1 cellular context compared by ENCODE assay signal in genomic region chr5:103562453-103563157, GRCh38.
TF ChIP-seq lines count a peak whose summit lies in the region.

TSS of gene NUDT12 (minus strand) at chr5:103562789. CDS start at chr5:103560248, 2,541 bp downstream.

TF ChIP-seq in HepG2, 621 proteins besides CTCF, POLR2A, EP300 and RAD21 (continued from another document and continues in another):
- TF ChIP-seq ERF (CRISPR knock-in tag; IDR thresholded peaks at IDR 0.05) (0 out of 2 replicates have a peak, but pooled peaks have one; percentile 20), MXD4 (CRISPR knock-in tag; IDR thresholded peaks at IDR 0.05) (no peak), GATAD1 (CRISPR knock-in tag; IDR thresholded peaks at IDR 0.05) (no peak), MED13 (CRISPR knock-in tag; IDR thresholded peaks at IDR 0.05) (no peak), ZNF768 (CRISPR knock-in tag; IDR thresholded peaks at IDR 0.05) (peak; percentile 33; the same call in 1 of the 2 replicates), ZNF235 (CRISPR knock-in tag; IDR thresholded peaks at IDR 0.05; ENCODE audit: borderline replicate concordance) (no peak), ZNF251 (CRISPR knock-in tag; IDR thresholded peaks at IDR 0.05) (no peak), ZBTB1 (CRISPR knock-in tag; IDR thresholded peaks at IDR 0.05; ENCODE audit: borderline replicate concordance) (no peak), MXD3 (CRISPR knock-in tag; IDR thresholded peaks at IDR 0.05) (no peak), ZNF570 (CRISPR knock-in tag; IDR thresholded peaks at IDR 0.05; ENCODE audit: borderline replicate concordance) (no peak), FUBP1 (CRISPR knock-in tag; IDR thresholded peaks at IDR 0.05; ENCODE audit: borderline replicate concordance) (no peak), BRD4 (CRISPR knock-in tag; IDR thresholded peaks at IDR 0.05) (no peak), ZNF224 (CRISPR knock-in tag; IDR thresholded peaks at IDR 0.05) (no peak), ZNF552 (CRISPR knock-in tag; IDR thresholded peaks at IDR 0.05; ENCODE audit: borderline replicate concordance) (no peak), POLR2AphosphoS5 (IDR thresholded peaks at IDR 0.05; ENCODE audit: low read depth, low read length) (peak; percentile 73), ZNF451 (CRISPR knock-in tag; IDR thresholded peaks at IDR 0.05) (no peak), RBFOX2 (IDR thresholded peaks at IDR 0.05; ENCODE audit: low read depth, low read length) (peak; percentile 61), HIVEP1 (CRISPR knock-in tag; IDR thresholded peaks at IDR 0.05) (no peak), KDM4B (CRISPR knock-in tag; IDR thresholded peaks at IDR 0.05) (no peak), SPEN (CRISPR knock-in tag; IDR thresholded peaks at IDR 0.05; ENCODE audit: low read depth) (no peak), SIN3A (IDR thresholded peaks at IDR 0.05; ENCODE audit: borderline replicate concordance, low read depth, low read length) (0 out of 2 replicates have a peak, but pooled peaks have one; percentile 26), ZNF280D (CRISPR knock-in tag; IDR thresholded peaks at IDR 0.05) (0 out of 2 replicates have a peak, but pooled peaks have one; percentile 58)
- TF ChIP-seq, protein P1, sequence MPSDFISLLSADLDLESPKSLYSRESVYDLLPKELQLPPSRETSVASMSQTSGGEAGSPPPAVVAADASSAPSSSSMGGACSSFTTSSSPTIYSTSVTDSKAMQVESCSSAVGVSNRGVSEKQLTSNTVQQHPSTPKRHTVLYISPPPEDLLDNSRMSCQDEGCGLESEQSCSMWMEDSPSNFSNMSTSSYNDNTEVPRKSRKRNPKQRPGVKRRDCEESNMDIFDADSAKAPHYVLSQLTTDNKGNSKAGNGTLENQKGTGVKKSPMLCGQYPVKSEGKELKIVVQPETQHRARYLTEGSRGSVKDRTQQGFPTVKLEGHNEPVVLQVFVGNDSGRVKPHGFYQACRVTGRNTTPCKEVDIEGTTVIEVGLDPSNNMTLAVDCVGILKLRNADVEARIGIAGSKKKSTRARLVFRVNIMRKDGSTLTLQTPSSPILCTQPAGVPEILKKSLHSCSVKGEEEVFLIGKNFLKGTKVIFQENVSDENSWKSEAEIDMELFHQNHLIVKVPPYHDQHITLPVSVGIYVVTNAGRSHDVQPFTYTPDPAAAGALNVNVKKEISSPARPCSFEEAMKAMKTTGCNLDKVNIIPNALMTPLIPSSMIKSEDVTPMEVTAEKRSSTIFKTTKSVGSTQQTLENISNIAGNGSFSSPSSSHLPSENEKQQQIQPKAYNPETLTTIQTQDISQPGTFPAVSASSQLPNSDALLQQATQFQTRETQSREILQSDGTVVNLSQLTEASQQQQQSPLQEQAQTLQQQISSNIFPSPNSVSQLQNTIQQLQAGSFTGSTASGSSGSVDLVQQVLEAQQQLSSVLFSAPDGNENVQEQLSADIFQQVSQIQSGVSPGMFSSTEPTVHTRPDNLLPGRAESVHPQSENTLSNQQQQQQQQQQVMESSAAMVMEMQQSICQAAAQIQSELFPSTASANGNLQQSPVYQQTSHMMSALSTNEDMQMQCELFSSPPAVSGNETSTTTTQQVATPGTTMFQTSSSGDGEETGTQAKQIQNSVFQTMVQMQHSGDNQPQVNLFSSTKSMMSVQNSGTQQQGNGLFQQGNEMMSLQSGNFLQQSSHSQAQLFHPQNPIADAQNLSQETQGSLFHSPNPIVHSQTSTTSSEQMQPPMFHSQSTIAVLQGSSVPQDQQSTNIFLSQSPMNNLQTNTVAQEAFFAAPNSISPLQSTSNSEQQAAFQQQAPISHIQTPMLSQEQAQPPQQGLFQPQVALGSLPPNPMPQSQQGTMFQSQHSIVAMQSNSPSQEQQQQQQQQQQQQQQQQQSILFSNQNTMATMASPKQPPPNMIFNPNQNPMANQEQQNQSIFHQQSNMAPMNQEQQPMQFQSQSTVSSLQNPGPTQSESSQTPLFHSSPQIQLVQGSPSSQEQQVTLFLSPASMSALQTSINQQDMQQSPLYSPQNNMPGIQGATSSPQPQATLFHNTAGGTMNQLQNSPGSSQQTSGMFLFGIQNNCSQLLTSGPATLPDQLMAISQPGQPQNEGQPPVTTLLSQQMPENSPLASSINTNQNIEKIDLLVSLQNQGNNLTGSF (CRISPR knock-in tag; IDR thresholded peaks at IDR 0.05) = no peak
- TF ChIP-seq, protein P2, sequence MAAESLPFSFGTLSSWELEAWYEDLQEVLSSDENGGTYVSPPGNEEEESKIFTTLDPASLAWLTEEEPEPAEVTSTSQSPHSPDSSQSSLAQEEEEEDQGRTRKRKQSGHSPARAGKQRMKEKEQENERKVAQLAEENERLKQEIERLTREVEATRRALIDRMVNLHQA (CRISPR knock-in tag; IDR thresholded peaks at IDR 0.05) = no peak
- TF ChIP-seq, protein P3, sequence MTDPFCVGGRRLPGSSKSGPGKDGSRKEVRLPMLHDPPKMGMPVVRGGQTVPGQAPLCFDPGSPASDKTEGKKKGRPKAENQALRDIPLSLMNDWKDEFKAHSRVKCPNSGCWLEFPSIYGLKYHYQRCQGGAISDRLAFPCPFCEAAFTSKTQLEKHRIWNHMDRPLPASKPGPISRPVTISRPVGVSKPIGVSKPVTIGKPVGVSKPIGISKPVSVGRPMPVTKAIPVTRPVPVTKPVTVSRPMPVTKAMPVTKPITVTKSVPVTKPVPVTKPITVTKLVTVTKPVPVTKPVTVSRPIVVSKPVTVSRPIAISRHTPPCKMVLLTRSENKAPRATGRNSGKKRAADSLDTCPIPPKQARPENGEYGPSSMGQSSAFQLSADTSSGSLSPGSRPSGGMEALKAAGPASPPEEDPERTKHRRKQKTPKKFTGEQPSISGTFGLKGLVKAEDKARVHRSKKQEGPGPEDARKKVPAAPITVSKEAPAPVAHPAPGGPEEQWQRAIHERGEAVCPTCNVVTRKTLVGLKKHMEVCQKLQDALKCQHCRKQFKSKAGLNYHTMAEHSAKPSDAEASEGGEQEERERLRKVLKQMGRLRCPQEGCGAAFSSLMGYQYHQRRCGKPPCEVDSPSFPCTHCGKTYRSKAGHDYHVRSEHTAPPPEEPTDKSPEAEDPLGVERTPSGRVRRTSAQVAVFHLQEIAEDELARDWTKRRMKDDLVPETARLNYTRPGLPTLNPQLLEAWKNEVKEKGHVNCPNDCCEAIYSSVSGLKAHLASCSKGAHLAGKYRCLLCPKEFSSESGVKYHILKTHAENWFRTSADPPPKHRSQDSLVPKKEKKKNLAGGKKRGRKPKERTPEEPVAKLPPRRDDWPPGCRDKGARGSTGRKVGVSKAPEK (CRISPR knock-in tag; IDR thresholded peaks at IDR 0.05; ENCODE audit: borderline replicate concordance) = no peak
- TF ChIP-seq, protein P4, sequence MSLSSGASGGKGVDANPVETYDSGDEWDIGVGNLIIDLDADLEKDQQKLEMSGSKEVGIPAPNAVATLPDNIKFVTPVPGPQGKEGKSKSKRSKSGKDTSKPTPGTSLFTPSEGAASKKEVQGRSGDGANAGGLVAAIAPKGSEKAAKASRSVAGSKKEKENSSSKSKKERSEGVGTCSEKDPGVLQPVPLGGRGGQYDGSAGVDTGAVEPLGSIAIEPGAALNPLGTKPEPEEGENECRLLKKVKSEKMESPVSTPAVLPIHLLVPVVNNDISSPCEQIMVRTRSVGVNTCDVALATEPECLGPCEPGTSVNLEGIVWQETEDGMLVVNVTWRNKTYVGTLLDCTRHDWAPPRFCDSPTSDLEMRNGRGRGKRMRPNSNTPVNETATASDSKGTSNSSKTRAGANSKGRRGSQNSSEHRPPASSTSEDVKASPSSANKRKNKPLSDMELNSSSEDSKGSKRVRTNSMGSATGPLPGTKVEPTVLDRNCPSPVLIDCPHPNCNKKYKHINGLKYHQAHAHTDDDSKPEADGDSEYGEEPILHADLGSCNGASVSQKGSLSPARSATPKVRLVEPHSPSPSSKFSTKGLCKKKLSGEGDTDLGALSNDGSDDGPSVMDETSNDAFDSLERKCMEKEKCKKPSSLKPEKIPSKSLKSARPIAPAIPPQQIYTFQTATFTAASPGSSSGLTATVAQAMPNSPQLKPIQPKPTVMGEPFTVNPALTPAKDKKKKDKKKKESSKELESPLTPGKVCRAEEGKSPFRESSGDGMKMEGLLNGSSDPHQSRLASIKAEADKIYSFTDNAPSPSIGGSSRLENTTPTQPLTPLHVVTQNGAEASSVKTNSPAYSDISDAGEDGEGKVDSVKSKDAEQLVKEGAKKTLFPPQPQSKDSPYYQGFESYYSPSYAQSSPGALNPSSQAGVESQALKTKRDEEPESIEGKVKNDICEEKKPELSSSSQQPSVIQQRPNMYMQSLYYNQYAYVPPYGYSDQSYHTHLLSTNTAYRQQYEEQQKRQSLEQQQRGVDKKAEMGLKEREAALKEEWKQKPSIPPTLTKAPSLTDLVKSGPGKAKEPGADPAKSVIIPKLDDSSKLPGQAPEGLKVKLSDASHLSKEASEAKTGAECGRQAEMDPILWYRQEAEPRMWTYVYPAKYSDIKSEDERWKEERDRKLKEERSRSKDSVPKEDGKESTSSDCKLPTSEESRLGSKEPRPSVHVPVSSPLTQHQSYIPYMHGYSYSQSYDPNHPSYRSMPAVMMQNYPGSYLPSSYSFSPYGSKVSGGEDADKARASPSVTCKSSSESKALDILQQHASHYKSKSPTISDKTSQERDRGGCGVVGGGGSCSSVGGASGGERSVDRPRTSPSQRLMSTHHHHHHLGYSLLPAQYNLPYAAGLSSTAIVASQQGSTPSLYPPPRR (CRISPR knock-in tag; IDR thresholded peaks at IDR 0.05; ENCODE audit: borderline replicate concordance) = no peak
- TF ChIP-seq, protein P5, sequence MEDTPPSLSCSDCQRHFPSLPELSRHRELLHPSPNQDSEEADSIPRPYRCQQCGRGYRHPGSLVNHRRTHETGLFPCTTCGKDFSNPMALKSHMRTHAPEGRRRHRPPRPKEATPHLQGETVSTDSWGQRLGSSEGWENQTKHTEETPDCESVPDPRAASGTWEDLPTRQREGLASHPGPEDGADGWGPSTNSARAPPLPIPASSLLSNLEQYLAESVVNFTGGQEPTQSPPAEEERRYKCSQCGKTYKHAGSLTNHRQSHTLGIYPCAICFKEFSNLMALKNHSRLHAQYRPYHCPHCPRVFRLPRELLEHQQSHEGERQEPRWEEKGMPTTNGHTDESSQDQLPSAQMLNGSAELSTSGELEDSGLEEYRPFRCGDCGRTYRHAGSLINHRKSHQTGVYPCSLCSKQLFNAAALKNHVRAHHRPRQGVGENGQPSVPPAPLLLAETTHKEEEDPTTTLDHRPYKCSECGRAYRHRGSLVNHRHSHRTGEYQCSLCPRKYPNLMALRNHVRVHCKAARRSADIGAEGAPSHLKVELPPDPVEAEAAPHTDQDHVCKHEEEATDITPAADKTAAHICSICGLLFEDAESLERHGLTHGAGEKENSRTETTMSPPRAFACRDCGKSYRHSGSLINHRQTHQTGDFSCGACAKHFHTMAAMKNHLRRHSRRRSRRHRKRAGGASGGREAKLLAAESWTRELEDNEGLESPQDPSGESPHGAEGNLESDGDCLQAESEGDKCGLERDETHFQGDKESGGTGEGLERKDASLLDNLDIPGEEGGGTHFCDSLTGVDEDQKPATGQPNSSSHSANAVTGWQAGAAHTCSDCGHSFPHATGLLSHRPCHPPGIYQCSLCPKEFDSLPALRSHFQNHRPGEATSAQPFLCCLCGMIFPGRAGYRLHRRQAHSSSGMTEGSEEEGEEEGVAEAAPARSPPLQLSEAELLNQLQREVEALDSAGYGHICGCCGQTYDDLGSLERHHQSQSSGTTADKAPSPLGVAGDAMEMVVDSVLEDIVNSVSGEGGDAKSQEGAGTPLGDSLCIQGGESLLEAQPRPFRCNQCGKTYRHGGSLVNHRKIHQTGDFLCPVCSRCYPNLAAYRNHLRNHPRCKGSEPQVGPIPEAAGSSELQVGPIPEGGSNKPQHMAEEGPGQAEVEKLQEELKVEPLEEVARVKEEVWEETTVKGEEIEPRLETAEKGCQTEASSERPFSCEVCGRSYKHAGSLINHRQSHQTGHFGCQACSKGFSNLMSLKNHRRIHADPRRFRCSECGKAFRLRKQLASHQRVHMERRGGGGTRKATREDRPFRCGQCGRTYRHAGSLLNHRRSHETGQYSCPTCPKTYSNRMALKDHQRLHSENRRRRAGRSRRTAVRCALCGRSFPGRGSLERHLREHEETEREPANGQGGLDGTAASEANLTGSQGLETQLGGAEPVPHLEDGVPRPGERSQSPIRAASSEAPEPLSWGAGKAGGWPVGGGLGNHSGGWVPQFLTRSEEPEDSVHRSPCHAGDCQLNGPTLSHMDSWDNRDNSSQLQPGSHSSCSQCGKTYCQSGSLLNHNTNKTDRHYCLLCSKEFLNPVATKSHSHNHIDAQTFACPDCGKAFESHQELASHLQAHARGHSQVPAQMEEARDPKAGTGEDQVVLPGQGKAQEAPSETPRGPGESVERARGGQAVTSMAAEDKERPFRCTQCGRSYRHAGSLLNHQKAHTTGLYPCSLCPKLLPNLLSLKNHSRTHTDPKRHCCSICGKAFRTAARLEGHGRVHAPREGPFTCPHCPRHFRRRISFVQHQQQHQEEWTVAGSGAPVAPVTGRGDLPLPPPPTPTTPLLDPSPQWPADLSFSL (CRISPR knock-in tag; IDR thresholded peaks at IDR 0.05) = no peak
- TF ChIP-seq, protein P6, sequence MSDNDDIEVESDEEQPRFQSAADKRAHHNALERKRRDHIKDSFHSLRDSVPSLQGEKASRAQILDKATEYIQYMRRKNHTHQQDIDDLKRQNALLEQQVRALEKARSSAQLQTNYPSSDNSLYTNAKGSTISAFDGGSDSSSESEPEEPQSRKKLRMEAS (IDR thresholded peaks at IDR 0.05) = peak; percentile 45; the same call in 1 of the 2 replicates
